ENCODE assay signal across 1 cellular context in the genomic region with DNA sequence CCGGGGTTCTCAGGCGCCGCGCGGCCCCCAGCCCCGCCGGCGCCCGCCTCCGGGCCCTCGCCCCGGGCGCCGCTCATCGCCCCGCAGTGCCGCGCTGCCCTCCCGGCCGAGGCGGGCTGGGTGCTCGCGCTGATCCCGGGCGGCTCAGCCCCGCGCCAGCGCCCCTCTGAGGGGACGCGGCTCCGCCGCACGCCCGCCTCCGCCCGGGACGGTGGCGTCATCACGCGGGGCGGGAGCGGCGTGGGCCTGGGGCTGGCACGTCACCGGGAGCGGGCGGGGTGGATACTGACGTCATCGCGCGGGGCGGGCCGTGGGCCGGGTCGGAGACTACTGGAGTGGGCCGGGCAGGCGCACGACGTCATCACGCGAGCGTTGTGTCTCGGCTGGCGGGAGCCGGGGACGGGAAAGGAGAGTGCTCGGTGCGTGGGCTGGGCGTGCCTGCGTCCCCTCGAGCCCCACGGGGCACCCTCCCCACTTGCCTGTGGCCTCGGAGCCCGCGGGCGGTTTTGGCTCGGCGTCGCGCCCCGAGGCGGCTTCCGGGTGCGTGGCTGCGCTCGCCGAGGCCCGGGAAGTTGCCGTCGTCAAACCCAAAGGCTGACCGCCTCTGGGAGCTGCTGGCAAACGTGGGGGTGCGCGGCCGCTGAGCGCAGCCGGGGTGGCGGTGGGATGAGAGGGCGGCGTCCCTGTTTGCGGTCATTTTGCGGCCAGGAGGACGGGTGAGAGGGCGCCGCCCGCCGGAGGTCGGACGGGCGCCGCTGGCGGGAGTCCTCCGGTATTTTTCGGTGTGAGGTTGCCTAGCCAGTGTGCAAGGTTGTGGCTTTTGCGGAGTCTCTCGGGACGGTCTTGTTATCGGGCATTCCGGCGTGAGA.
TF ChIP-seq lines count a peak whose summit lies in the region.

A gene with protein sequence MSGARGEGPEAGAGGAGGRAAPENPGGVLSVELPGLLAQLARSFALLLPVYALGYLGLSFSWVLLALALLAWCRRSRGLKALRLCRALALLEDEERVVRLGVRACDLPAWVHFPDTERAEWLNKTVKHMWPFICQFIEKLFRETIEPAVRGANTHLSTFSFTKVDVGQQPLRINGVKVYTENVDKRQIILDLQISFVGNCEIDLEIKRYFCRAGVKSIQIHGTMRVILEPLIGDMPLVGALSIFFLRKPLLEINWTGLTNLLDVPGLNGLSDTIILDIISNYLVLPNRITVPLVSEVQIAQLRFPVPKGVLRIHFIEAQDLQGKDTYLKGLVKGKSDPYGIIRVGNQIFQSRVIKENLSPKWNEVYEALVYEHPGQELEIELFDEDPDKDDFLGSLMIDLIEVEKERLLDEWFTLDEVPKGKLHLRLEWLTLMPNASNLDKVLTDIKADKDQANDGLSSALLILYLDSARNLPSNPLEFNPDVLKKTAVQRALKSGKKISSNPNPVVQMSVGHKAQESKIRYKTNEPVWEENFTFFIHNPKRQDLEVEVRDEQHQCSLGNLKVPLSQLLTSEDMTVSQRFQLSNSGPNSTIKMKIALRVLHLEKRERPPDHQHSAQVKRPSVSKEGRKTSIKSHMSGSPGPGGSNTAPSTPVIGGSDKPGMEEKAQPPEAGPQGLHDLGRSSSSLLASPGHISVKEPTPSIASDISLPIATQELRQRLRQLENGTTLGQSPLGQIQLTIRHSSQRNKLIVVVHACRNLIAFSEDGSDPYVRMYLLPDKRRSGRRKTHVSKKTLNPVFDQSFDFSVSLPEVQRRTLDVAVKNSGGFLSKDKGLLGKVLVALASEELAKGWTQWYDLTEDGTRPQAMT (minus strand): TSS at position 168 of the 869 bp plus-strand sequence. CDS start 91 bp downstream, at position 77.

TF ChIP-seq in HEK293, 187 proteins besides CTCF, POLR2A, EP300 and RAD21 (continued from another document and continues in another):
- TF ChIP-seq, protein P1, sequence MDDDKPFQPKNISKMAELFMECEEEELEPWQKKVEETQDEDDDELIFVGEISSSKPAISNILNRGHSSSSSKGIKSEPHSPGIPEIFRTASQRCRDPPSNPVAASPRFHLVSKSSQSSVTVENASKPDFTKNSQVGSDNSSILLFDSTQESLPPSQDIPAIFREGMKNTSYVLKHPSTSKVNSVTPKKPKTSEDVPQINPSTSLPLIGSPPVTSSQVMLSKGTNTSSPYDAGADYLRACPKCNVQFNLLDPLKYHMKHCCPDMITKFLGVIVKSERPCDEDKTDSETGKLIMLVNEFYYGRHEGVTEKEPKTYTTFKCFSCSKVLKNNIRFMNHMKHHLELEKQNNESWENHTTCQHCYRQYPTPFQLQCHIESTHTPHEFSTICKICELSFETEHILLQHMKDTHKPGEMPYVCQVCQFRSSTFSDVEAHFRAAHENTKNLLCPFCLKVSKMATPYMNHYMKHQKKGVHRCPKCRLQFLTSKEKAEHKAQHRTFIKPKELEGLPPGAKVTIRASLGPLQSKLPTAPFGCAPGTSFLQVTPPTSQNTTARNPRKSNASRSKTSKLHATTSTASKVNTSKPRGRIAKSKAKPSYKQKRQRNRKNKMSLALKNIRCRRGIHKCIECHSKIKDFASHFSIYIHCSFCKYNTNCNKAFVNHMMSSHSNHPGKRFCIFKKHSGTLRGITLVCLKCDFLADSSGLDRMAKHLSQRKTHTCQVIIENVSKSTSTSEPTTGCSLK (tag by site-specific recombination; IDR thresholded peaks at IDR 0.05): no peak
- peak; percentile 85 for TF ChIP-seq SP3 (tag by site-specific recombination; IDR thresholded peaks at IDR 0.05)
- peak; percentile 87 for TF ChIP-seq GLIS2 (tag by site-specific recombination; IDR thresholded peaks at IDR 0.05)
- TF ChIP-seq WT1 (tag by site-specific recombination; IDR thresholded peaks at IDR 0.05): peak; percentile 28; the same call in 1 of the 2 replicates
- TF ChIP-seq ZNF433 (tag by site-specific recombination; IDR thresholded peaks at IDR 0.05; ENCODE audit: low read depth): no peak
- TF ChIP-seq ZBTB21 (tag by site-specific recombination; IDR thresholded peaks at IDR 0.05): peak; percentile 99
- TF ChIP-seq ZNF311 (tag by site-specific recombination; IDR thresholded peaks at IDR 0.05; ENCODE audit: borderline replicate concordance): no peak
- TF ChIP-seq HOXA7 (CRISPR knock-in tag; IDR thresholded peaks at IDR 0.05; ENCODE audit: borderline replicate concordance): no peak
- peak; percentile 69 for TF ChIP-seq ZNF76 (tag by site-specific recombination; IDR thresholded peaks at IDR 0.05; ENCODE audit: borderline replicate concordance, low read depth)
- no peak for TF ChIP-seq MZF1 (tag by site-specific recombination; IDR thresholded peaks at IDR 0.05; ENCODE audit: borderline replicate concordance)
- TF ChIP-seq, protein P2, sequence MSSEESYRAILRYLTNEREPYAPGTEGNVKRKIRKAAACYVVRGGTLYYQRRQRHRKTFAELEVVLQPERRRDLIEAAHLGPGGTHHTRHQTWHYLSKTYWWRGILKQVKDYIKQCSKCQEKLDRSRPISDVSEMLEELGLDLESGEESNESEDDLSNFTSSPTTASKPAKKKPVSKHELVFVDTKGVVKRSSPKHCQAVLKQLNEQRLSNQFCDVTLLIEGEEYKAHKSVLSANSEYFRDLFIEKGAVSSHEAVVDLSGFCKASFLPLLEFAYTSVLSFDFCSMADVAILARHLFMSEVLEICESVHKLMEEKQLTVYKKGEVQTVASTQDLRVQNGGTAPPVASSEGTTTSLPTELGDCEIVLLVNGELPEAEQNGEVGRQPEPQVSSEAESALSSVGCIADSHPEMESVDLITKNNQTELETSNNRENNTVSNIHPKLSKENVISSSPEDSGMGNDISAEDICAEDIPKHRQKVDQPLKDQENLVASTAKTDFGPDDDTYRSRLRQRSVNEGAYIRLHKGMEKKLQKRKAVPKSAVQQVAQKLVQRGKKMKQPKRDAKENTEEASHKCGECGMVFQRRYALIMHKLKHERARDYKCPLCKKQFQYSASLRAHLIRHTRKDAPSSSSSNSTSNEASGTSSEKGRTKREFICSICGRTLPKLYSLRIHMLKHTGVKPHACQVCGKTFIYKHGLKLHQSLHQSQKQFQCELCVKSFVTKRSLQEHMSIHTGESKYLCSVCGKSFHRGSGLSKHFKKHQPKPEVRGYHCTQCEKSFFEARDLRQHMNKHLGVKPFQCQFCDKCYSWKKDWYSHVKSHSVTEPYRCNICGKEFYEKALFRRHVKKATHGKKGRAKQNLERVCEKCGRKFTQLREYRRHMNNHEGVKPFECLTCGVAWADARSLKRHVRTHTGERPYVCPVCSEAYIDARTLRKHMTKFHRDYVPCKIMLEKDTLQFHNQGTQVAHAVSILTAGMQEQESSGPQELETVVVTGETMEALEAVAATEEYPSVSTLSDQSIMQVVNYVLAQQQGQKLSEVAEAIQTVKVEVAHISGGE (tag by site-specific recombination; conservative IDR thresholded peaks at IDR 0.05; ENCODE audit: low read depth): peak; percentile 37; the same call in 1 of the 2 replicates
- peak; percentile 76 for TF ChIP-seq ZXDB (tag by site-specific recombination; IDR thresholded peaks at IDR 0.05)
- TF ChIP-seq ZNF335 (tag by site-specific recombination; conservative IDR thresholded peaks at IDR 0.05): peak; percentile 92
- peak; percentile 84 for TF ChIP-seq ZSCAN30 (tag by site-specific recombination; IDR thresholded peaks at IDR 0.05)
- peak; percentile 92; the same call in 1 of the 2 replicates for TF ChIP-seq ZFP37 (tag by site-specific recombination; IDR thresholded peaks at IDR 0.05)
- peak; percentile 68; the same call in 1 of the 2 replicates for TF ChIP-seq ZNF391 (tag by site-specific recombination; IDR thresholded peaks at IDR 0.05; ENCODE audit: borderline replicate concordance, low read depth)
- TF ChIP-seq, protein P3, sequence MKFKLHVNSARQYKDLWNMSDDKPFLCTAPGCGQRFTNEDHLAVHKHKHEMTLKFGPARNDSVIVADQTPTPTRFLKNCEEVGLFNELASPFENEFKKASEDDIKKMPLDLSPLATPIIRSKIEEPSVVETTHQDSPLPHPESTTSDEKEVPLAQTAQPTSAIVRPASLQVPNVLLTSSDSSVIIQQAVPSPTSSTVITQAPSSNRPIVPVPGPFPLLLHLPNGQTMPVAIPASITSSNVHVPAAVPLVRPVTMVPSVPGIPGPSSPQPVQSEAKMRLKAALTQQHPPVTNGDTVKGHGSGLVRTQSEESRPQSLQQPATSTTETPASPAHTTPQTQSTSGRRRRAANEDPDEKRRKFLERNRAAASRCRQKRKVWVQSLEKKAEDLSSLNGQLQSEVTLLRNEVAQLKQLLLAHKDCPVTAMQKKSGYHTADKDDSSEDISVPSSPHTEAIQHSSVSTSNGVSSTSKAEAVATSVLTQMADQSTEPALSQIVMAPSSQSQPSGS (tag by site-specific recombination; IDR thresholded peaks at IDR 0.05; ENCODE audit: low read depth): peak; percentile 100
- peak; percentile 98 for TF ChIP-seq KLF10 (tag by site-specific recombination; IDR thresholded peaks at IDR 0.05)
- TF ChIP-seq ZBTB1 (tag by site-specific recombination; IDR thresholded peaks at IDR 0.05): 0 out of 2 replicates have a peak, but pooled peaks have one; percentile 16
- TF ChIP-seq, protein P4, sequence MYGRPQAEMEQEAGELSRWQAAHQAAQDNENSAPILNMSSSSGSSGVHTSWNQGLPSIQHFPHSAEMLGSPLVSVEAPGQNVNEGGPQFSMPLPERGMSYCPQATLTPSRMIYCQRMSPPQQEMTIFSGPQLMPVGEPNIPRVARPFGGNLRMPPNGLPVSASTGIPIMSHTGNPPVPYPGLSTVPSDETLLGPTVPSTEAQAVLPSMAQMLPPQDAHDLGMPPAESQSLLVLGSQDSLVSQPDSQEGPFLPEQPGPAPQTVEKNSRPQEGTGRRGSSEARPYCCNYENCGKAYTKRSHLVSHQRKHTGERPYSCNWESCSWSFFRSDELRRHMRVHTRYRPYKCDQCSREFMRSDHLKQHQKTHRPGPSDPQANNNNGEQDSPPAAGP (tag by site-specific recombination; IDR thresholded peaks at IDR 0.05): peak; percentile 96
- TF ChIP-seq, protein P5, sequence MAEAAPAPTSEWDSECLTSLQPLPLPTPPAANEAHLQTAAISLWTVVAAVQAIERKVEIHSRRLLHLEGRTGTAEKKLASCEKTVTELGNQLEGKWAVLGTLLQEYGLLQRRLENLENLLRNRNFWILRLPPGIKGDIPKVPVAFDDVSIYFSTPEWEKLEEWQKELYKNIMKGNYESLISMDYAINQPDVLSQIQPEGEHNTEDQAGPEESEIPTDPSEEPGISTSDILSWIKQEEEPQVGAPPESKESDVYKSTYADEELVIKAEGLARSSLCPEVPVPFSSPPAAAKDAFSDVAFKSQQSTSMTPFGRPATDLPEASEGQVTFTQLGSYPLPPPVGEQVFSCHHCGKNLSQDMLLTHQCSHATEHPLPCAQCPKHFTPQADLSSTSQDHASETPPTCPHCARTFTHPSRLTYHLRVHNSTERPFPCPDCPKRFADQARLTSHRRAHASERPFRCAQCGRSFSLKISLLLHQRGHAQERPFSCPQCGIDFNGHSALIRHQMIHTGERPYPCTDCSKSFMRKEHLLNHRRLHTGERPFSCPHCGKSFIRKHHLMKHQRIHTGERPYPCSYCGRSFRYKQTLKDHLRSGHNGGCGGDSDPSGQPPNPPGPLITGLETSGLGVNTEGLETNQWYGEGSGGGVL (tag by site-specific recombination; IDR thresholded peaks at IDR 0.05): peak; percentile 71
- TF ChIP-seq ZNF610 (tag by site-specific recombination; IDR thresholded peaks at IDR 0.05; ENCODE audit: borderline replicate concordance): 0 out of 2 replicates have a peak, but pooled peaks have one; percentile 39
- TF ChIP-seq ZEB2 (tag by site-specific recombination; IDR thresholded peaks at IDR 0.05): peak; percentile 90
- peak; percentile 96 for TF ChIP-seq ZNF501 (tag by site-specific recombination; IDR thresholded peaks at IDR 0.05)
- TF ChIP-seq, protein P6, sequence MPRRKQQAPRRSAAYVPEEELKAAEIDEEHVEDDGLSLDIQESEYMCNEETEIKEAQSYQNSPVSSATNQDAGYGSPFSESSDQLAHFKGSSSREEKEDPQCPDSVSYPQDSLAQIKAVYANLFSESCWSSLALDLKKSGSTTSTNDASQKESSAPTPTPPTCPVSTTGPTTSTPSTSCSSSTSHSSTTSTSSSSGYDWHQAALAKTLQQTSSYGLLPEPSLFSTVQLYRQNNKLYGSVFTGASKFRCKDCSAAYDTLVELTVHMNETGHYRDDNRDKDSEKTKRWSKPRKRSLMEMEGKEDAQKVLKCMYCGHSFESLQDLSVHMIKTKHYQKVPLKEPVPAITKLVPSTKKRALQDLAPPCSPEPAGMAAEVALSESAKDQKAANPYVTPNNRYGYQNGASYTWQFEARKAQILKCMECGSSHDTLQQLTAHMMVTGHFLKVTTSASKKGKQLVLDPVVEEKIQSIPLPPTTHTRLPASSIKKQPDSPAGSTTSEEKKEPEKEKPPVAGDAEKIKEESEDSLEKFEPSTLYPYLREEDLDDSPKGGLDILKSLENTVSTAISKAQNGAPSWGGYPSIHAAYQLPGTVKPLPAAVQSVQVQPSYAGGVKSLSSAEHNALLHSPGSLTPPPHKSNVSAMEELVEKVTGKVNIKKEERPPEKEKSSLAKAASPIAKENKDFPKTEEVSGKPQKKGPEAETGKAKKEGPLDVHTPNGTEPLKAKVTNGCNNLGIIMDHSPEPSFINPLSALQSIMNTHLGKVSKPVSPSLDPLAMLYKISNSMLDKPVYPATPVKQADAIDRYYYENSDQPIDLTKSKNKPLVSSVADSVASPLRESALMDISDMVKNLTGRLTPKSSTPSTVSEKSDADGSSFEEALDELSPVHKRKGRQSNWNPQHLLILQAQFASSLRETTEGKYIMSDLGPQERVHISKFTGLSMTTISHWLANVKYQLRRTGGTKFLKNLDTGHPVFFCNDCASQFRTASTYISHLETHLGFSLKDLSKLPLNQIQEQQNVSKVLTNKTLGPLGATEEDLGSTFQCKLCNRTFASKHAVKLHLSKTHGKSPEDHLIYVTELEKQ (tag by site-specific recombination; IDR thresholded peaks at IDR 0.05; ENCODE audit: borderline replicate concordance): 0 out of 2 replicates have a peak, but pooled peaks have one; percentile 39
- TF ChIP-seq, protein P7, sequence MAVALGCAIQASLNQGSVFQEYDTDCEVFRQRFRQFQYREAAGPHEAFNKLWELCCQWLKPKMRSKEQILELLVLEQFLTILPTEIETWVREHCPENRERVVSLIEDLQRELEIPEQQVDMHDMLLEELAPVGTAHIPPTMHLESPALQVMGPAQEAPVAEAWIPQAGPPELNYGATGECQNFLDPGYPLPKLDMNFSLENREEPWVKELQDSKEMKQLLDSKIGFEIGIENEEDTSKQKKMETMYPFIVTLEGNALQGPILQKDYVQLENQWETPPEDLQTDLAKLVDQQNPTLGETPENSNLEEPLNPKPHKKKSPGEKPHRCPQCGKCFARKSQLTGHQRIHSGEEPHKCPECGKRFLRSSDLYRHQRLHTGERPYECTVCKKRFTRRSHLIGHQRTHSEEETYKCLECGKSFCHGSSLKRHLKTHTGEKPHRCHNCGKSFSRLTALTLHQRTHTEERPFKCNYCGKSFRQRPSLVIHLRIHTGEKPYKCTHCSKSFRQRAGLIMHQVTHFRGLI (tag by site-specific recombination; IDR thresholded peaks at IDR 0.05): peak; percentile 66
- peak; percentile 97 for TF ChIP-seq ZFHX2 (tag by site-specific recombination; conservative IDR thresholded peaks at IDR 0.05)
- TF ChIP-seq GLI4 (tag by site-specific recombination; IDR thresholded peaks at IDR 0.05): peak; percentile 28; the same call in 1 of the 2 replicates
- peak; percentile 100 for TF ChIP-seq ZNF629 (tag by site-specific recombination; IDR thresholded peaks at IDR 0.05)
- TF ChIP-seq, protein P8, sequence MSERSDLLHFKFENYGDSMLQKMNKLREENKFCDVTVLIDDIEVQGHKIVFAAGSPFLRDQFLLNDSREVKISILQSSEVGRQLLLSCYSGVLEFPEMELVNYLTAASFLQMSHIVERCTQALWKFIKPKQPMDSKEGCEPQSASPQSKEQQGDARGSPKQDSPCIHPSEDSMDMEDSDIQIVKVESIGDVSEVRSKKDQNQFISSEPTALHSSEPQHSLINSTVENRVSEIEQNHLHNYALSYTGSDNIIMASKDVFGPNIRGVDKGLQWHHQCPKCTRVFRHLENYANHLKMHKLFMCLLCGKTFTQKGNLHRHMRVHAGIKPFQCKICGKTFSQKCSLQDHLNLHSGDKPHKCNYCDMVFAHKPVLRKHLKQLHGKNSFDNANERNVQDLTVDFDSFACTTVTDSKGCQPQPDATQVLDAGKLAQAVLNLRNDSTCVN (tag by site-specific recombination; optimal IDR thresholded peaks at IDR 0.05): peak; percentile 97
- TF ChIP-seq ZNF660 (tag by site-specific recombination; IDR thresholded peaks at IDR 0.05): 0 out of 2 replicates have a peak, but pooled peaks have one; percentile 50
- peak; percentile 91 for TF ChIP-seq ZNF223 (tag by site-specific recombination; IDR thresholded peaks at IDR 0.05)
